Comparison of ENCODE assay signal across 1 cellular context in the genomic region with DNA sequence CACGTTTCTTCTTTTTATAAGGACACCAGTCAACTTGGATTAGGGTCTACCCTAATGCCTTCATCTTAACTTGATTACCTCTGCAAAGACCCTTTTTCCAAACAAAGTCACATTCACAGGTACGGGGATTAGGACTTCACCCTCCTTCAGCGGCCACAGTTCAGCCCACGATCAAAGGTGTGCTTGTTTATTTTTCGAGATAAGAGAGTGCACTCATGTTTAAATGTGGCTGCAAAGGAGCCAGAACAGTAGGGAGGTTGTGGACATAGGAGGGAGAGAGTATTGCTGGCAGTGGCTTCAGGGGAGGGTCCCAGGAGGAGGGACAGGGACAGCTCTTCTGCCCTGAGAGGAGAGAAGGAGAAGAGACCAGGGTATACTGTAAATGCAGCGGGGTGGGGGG.
TF ChIP-seq lines count a peak whose summit lies in the region.

No MANE protein-coding gene starts in this region.

TF ChIP-seq in HepG2, 621 proteins besides CTCF, POLR2A, EP300 and RAD21 (continued from another document and continues in another):
- TF ChIP-seq, protein P1, sequence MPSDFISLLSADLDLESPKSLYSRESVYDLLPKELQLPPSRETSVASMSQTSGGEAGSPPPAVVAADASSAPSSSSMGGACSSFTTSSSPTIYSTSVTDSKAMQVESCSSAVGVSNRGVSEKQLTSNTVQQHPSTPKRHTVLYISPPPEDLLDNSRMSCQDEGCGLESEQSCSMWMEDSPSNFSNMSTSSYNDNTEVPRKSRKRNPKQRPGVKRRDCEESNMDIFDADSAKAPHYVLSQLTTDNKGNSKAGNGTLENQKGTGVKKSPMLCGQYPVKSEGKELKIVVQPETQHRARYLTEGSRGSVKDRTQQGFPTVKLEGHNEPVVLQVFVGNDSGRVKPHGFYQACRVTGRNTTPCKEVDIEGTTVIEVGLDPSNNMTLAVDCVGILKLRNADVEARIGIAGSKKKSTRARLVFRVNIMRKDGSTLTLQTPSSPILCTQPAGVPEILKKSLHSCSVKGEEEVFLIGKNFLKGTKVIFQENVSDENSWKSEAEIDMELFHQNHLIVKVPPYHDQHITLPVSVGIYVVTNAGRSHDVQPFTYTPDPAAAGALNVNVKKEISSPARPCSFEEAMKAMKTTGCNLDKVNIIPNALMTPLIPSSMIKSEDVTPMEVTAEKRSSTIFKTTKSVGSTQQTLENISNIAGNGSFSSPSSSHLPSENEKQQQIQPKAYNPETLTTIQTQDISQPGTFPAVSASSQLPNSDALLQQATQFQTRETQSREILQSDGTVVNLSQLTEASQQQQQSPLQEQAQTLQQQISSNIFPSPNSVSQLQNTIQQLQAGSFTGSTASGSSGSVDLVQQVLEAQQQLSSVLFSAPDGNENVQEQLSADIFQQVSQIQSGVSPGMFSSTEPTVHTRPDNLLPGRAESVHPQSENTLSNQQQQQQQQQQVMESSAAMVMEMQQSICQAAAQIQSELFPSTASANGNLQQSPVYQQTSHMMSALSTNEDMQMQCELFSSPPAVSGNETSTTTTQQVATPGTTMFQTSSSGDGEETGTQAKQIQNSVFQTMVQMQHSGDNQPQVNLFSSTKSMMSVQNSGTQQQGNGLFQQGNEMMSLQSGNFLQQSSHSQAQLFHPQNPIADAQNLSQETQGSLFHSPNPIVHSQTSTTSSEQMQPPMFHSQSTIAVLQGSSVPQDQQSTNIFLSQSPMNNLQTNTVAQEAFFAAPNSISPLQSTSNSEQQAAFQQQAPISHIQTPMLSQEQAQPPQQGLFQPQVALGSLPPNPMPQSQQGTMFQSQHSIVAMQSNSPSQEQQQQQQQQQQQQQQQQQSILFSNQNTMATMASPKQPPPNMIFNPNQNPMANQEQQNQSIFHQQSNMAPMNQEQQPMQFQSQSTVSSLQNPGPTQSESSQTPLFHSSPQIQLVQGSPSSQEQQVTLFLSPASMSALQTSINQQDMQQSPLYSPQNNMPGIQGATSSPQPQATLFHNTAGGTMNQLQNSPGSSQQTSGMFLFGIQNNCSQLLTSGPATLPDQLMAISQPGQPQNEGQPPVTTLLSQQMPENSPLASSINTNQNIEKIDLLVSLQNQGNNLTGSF (CRISPR knock-in tag; IDR thresholded peaks at IDR 0.05): 0 out of 2 replicates have a peak, but pooled peaks have one; percentile 51
- peak; percentile 87 for TF ChIP-seq DPF2 (CRISPR knock-in tag; IDR thresholded peaks at IDR 0.05; ENCODE audit: borderline replicate concordance, low read depth)
- 0 out of 2 replicates have a peak, but pooled peaks have one; percentile 43 for TF ChIP-seq DNMT3B (CRISPR knock-in tag; conservative IDR thresholded peaks at IDR 0.05)
- TF ChIP-seq NR2F6 (IDR thresholded peaks at IDR 0.05): peak; percentile 96
- peak; percentile 86 for TF ChIP-seq NR2F6 (CRISPR knock-in tag; IDR thresholded peaks at IDR 0.05)
- TF ChIP-seq, protein P2, sequence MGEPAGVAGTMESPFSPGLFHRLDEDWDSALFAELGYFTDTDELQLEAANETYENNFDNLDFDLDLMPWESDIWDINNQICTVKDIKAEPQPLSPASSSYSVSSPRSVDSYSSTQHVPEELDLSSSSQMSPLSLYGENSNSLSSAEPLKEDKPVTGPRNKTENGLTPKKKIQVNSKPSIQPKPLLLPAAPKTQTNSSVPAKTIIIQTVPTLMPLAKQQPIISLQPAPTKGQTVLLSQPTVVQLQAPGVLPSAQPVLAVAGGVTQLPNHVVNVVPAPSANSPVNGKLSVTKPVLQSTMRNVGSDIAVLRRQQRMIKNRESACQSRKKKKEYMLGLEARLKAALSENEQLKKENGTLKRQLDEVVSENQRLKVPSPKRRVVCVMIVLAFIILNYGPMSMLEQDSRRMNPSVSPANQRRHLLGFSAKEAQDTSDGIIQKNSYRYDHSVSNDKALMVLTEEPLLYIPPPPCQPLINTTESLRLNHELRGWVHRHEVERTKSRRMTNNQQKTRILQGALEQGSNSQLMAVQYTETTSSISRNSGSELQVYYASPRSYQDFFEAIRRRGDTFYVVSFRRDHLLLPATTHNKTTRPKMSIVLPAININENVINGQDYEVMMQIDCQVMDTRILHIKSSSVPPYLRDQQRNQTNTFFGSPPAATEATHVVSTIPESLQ (CRISPR knock-in tag; conservative IDR thresholded peaks at IDR 0.05): no peak
- no peak for TF ChIP-seq ZNF569 (CRISPR knock-in tag; IDR thresholded peaks at IDR 0.05; ENCODE audit: borderline replicate concordance)
- TF ChIP-seq ZNF703 (CRISPR knock-in tag; IDR thresholded peaks at IDR 0.05; ENCODE audit: borderline replicate concordance): peak; percentile 70; the same call in 1 of the 2 replicates
- TF ChIP-seq ELF3 (CRISPR knock-in tag; IDR thresholded peaks at IDR 0.05): peak; percentile 20; the same call in 1 of the 2 replicates
- peak; percentile 95 for TF ChIP-seq SP5 (CRISPR knock-in tag; IDR thresholded peaks at IDR 0.05; ENCODE audit: borderline replicate concordance, low read depth)
- TF ChIP-seq, protein P3, sequence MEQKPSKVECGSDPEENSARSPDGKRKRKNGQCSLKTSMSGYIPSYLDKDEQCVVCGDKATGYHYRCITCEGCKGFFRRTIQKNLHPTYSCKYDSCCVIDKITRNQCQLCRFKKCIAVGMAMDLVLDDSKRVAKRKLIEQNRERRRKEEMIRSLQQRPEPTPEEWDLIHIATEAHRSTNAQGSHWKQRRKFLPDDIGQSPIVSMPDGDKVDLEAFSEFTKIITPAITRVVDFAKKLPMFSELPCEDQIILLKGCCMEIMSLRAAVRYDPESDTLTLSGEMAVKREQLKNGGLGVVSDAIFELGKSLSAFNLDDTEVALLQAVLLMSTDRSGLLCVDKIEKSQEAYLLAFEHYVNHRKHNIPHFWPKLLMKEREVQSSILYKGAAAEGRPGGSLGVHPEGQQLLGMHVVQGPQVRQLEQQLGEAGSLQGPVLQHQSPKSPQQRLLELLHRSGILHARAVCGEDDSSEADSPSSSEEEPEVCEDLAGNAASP (CRISPR knock-in tag; IDR thresholded peaks at IDR 0.05; ENCODE audit: borderline replicate concordance): peak; percentile 60; the same call in 1 of the 2 replicates
- TF ChIP-seq ZNF331 (CRISPR knock-in tag; IDR thresholded peaks at IDR 0.05): peak; percentile 74; the same call in 1 of the 2 replicates
- no peak for TF ChIP-seq KLF6 (CRISPR knock-in tag; IDR thresholded peaks at IDR 0.05)
- peak; percentile 81 for TF ChIP-seq ZSCAN25 (CRISPR knock-in tag; IDR thresholded peaks at IDR 0.05)
- TF ChIP-seq, protein P4, sequence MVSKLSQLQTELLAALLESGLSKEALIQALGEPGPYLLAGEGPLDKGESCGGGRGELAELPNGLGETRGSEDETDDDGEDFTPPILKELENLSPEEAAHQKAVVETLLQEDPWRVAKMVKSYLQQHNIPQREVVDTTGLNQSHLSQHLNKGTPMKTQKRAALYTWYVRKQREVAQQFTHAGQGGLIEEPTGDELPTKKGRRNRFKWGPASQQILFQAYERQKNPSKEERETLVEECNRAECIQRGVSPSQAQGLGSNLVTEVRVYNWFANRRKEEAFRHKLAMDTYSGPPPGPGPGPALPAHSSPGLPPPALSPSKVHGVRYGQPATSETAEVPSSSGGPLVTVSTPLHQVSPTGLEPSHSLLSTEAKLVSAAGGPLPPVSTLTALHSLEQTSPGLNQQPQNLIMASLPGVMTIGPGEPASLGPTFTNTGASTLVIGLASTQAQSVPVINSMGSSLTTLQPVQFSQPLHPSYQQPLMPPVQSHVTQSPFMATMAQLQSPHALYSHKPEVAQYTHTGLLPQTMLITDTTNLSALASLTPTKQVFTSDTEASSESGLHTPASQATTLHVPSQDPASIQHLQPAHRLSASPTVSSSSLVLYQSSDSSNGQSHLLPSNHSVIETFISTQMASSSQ (IDR thresholded peaks at IDR 0.05; ENCODE audit: low read depth): peak; percentile 54; the same call in 1 of the 2 replicates
- TF ChIP-seq, protein P4 (CRISPR knock-in tag; IDR thresholded peaks at IDR 0.05; ENCODE audit: borderline replicate concordance): 0 out of 2 replicates have a peak, but pooled peaks have one; percentile 50
- peak; percentile 46; the same call in 1 of the 2 replicates for TF ChIP-seq MIXL1 (CRISPR knock-in tag; IDR thresholded peaks at IDR 0.05)
- TF ChIP-seq HOXD1 (CRISPR knock-in tag; IDR thresholded peaks at IDR 0.05): 0 out of 2 replicates have a peak, but pooled peaks have one; percentile 42
- TF ChIP-seq CCAR2 (optimal IDR thresholded peaks at IDR 0.05; ENCODE audit: low read depth, low read length): peak; percentile 49
- TF ChIP-seq MAZ (IDR thresholded peaks at IDR 0.05; ENCODE audit: borderline replicate concordance, low read depth, low read length): no peak
- peak; percentile 57; the same call in 1 of the 2 replicates for TF ChIP-seq MAZ (CRISPR knock-in tag; IDR thresholded peaks at IDR 0.05; ENCODE audit: low read depth)
- TF ChIP-seq PITX1 (CRISPR knock-in tag; IDR thresholded peaks at IDR 0.05): peak; percentile 97
- TF ChIP-seq NR2F2 (IDR thresholded peaks at IDR 0.05; ENCODE audit: borderline replicate concordance, low read depth): peak; percentile 98
- TF ChIP-seq ZBTB7A (CRISPR knock-in tag; IDR thresholded peaks at IDR 0.05): peak; percentile 92
- peak; percentile 57; the same call in 1 of the 2 replicates for TF ChIP-seq SIX4 (CRISPR knock-in tag; IDR thresholded peaks at IDR 0.05)
- TF ChIP-seq MED1 (CRISPR knock-in tag; IDR thresholded peaks at IDR 0.05): peak; percentile 31; the same call in 1 of the 2 replicates
- TF ChIP-seq SRY (CRISPR knock-in tag; IDR thresholded peaks at IDR 0.05): no peak
- peak in 1 of 2 experiments; percentile 81; a peak in 2 of 4 replicates for TF ChIP-seq NR2F1 (CRISPR knock-in tag; IDR thresholded peaks at IDR 0.05)
- peak; percentile 96 for TF ChIP-seq GATAD2A (CRISPR knock-in tag; IDR thresholded peaks at IDR 0.05)
- no peak for TF ChIP-seq ZNF563 (CRISPR knock-in tag; IDR thresholded peaks at IDR 0.05)
- TF ChIP-seq RFX1 (IDR thresholded peaks at IDR 0.05): no peak
- TF ChIP-seq, protein P5, sequence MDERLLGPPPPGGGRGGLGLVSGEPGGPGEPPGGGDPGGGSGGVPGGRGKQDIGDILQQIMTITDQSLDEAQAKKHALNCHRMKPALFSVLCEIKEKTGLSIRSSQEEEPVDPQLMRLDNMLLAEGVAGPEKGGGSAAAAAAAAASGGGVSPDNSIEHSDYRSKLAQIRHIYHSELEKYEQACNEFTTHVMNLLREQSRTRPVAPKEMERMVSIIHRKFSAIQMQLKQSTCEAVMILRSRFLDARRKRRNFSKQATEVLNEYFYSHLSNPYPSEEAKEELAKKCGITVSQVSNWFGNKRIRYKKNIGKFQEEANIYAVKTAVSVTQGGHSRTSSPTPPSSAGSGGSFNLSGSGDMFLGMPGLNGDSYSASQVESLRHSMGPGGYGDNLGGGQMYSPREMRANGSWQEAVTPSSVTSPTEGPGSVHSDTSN (CRISPR knock-in tag; IDR thresholded peaks at IDR 0.05): no peak
- peak; percentile 74 for TF ChIP-seq PHF21A (CRISPR knock-in tag; IDR thresholded peaks at IDR 0.05)
- TF ChIP-seq ZNF607 (CRISPR knock-in tag; IDR thresholded peaks at IDR 0.05; ENCODE audit: borderline replicate concordance): no peak
- TF ChIP-seq, protein P6, sequence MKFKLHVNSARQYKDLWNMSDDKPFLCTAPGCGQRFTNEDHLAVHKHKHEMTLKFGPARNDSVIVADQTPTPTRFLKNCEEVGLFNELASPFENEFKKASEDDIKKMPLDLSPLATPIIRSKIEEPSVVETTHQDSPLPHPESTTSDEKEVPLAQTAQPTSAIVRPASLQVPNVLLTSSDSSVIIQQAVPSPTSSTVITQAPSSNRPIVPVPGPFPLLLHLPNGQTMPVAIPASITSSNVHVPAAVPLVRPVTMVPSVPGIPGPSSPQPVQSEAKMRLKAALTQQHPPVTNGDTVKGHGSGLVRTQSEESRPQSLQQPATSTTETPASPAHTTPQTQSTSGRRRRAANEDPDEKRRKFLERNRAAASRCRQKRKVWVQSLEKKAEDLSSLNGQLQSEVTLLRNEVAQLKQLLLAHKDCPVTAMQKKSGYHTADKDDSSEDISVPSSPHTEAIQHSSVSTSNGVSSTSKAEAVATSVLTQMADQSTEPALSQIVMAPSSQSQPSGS (CRISPR knock-in tag; IDR thresholded peaks at IDR 0.05): peak; percentile 76
- TF ChIP-seq, protein P7, sequence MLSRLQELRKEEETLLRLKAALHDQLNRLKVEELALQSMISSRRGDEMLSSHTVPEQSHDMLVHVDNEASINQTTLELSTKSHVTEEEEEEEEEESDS (CRISPR knock-in tag; IDR thresholded peaks at IDR 0.05; ENCODE audit: borderline replicate concordance): 0 out of 2 replicates have a peak, but pooled peaks have one; percentile 37
- no peak for TF ChIP-seq ZNF367 (CRISPR knock-in tag; IDR thresholded peaks at IDR 0.05; ENCODE audit: borderline replicate concordance)
- peak; percentile 98 for TF ChIP-seq CBFB (CRISPR knock-in tag; IDR thresholded peaks at IDR 0.05)
- TF ChIP-seq KDM2A (CRISPR knock-in tag; IDR thresholded peaks at IDR 0.05; ENCODE audit: borderline replicate concordance, low read depth): peak; percentile 47; the same call in 1 of the 2 replicates
- TF ChIP-seq, protein P8, sequence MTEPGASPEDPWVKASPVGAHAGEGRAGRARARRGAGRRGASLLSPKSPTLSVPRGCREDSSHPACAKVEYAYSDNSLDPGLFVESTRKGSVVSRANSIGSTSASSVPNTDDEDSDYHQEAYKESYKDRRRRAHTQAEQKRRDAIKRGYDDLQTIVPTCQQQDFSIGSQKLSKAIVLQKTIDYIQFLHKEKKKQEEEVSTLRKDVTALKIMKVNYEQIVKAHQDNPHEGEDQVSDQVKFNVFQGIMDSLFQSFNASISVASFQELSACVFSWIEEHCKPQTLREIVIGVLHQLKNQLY (CRISPR knock-in tag; IDR thresholded peaks at IDR 0.05): peak; percentile 71; the same call in 1 of the 2 replicates
- TF ChIP-seq ZNF605 (CRISPR knock-in tag; IDR thresholded peaks at IDR 0.05): no peak
- peak; percentile 56; the same call in 1 of the 2 replicates for TF ChIP-seq ARNTL (CRISPR knock-in tag; IDR thresholded peaks at IDR 0.05)
- TF ChIP-seq, protein P9, sequence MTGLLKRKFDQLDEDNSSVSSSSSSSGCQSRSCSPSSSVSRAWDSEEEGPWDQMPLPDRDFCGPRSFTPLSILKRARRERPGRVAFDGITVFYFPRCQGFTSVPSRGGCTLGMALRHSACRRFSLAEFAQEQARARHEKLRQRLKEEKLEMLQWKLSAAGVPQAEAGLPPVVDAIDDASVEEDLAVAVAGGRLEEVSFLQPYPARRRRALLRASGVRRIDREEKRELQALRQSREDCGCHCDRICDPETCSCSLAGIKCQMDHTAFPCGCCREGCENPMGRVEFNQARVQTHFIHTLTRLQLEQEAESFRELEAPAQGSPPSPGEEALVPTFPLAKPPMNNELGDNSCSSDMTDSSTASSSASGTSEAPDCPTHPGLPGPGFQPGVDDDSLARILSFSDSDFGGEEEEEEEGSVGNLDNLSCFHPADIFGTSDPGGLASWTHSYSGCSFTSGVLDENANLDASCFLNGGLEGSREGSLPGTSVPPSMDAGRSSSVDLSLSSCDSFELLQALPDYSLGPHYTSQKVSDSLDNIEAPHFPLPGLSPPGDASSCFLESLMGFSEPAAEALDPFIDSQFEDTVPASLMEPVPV (CRISPR knock-in tag; IDR thresholded peaks at IDR 0.05): no peak
- TF ChIP-seq ZNF776 (CRISPR knock-in tag; IDR thresholded peaks at IDR 0.05): no peak
- TF ChIP-seq SP4 (CRISPR knock-in tag; IDR thresholded peaks at IDR 0.05): peak; percentile 56; the same call in 1 of the 2 replicates
